Comparison of ENCODE assay signal across 16 cellular contexts in the genomic region with DNA sequence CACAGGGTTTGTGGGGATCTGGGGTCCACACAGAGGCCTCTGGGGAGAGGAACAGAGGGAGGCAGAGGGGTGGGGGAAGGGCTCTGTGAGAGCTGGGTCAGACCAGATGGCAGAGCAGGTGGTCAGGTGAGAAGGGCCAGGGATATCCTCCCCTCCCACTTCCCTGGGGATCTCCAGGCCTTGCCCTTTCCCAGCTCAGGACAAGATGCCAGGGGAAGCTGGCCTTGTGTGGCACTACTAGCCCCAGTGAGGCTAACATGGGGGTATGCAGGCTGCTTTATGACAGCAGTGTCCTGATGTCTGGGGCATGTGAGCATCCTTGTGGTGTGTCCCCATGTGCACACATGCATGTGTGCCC. TPM values are rescaled to one million over a fixed set of nuclear protein-coding genes. Genes with fewer than 3 reads are reported as not detected.
DNase-seq lines count a peak whose midpoint lies in the region; ATAC-seq lines count a peak whose summit lies in the region.
"Had no signal": no experiment of that assay in that cellular context is flagged by ENCODE, and none has a peak within 500 bp of the region (broad histone marks: within the 10 kb centered on the region; RNA-seq: fewer than 3 reads in every experiment).

No MANE protein-coding gene starts in this region.

- H3K9me3 Mint-ChIP-seq in T-helper 1 cell treated with Interleukin-12 subunit alpha and Interleukin-12 subunit beta and Interleukin-4 antibody, amounts not matched to agents 30 μg/mL and 1 μg/mL, for 36 hours: peaks cover 5% of the 10 kb centered on the region
- peaks cover 3% of the 10 kb centered on the region for H3K9me3 Mint-ChIP-seq in activated naive CD8-positive, alpha-beta T cell treated with anti-CD3 and anti-CD28 coated beads, Interleukin-2, amount 10 ng/mL, durations not matched to agents 7 days and 5 days
- H3K9me3 Mint-ChIP-seq in naive thymus-derived CD4-positive, alpha-beta T cell: peaks cover 0 to 5% (median 0%) of the 10 kb centered on the region in 11 donors
- H3K9me3 Mint-ChIP-seq: activated B cell treated with CpG ODN at 0.5 μM for 24 hours had no signal

- H3K9me3 ChIP-seq in naive thymus-derived CD4-positive, alpha-beta T cell (ENCODE audit: control insufficient read depth in 2 of 3, low read length in 3 of 3): no peaks in the 10 kb centered on the region
- H3K9me3 ChIP-seq: A549 had no signal

- CTCF ChIA-PET in naive thymus-derived CD4-positive, alpha-beta T cell (lab: Charles Lee): no interaction called here

- no peaks in the 10 kb centered on the region for H3K36me3 Mint-ChIP-seq in T-helper 1 cell treated with Interleukin-12 subunit alpha and Interleukin-12 subunit beta and Interleukin-4 antibody, amounts not matched to agents 30 μg/mL and 1 μg/mL, for 36 hours (ENCODE audit: low read depth)
- peaks cover 5% of the 10 kb centered on the region for H3K36me3 Mint-ChIP-seq in activated naive CD8-positive, alpha-beta T cell treated with anti-CD3 and anti-CD28 coated beads, Interleukin-2, amount 10 ng/mL, durations not matched to agents 7 days and 5 days
- peaks cover 0 to 7% (median 0%) of the 10 kb centered on the region in 5 donors for H3K36me3 Mint-ChIP-seq in naive thymus-derived CD4-positive, alpha-beta T cell

- peak overlapping the region; percentile 26 for H3K27ac ChIP-seq in naive thymus-derived CD4-positive, alpha-beta T cell (ENCODE audit: low read depth, low read length)
- H3K27ac ChIP-seq: A549, SK-N-MC had no signal

- peaks cover 7% of the 10 kb centered on the region for H3K4me1 Mint-ChIP-seq in T-helper 1 cell treated with Interleukin-12 subunit alpha and Interleukin-12 subunit beta and Interleukin-4 antibody, amounts not matched to agents 30 μg/mL and 1 μg/mL, for 36 hours (ENCODE audit: low read depth)
- H3K4me1 Mint-ChIP-seq in activated naive CD8-positive, alpha-beta T cell treated with anti-CD3 and anti-CD28 coated beads, Interleukin-2, amount 10 ng/mL, durations not matched to agents 7 days and 5 days: peaks cover 12% of the 10 kb centered on the region
- H3K4me1 Mint-ChIP-seq in naive thymus-derived CD4-positive, alpha-beta T cell: peaks cover 10 to 23% (median 21%) of the 10 kb centered on the region in 7 donors

- peak overlapping the region; percentile 55 for H3K27ac Mint-ChIP-seq in T-helper 1 cell treated with Interleukin-12 subunit alpha and Interleukin-12 subunit beta and Interleukin-4 antibody, amounts not matched to agents 30 μg/mL and 1 μg/mL, for 36 hours
- peak overlapping the region; percentile 80 for H3K27ac Mint-ChIP-seq in activated naive CD8-positive, alpha-beta T cell treated with anti-CD3 and anti-CD28 coated beads, Interleukin-2, amount 10 ng/mL, durations not matched to agents 7 days and 5 days
- H3K27ac Mint-ChIP-seq in naive thymus-derived CD4-positive, alpha-beta T cell: peak overlapping the region; percentile 71 to 89 (median 80)
- H3K27ac Mint-ChIP-seq: activated B cell treated with CpG ODN at 0.5 μM for 24 hours had no signal

- ATAC-seq in activated naive CD8-positive, alpha-beta T cell treated with anti-CD3 and anti-CD28 coated beads, Interleukin-2, amount 10 ng/mL, durations not matched to agents 7 days and 5 days (ENCODE audit: low read depth): peak; percentile 26
- no peak for ATAC-seq in naive thymus-derived CD4-positive, alpha-beta T cell
- ATAC-seq in GM18517 (IDR thresholded peaks at IDR 0.05; ENCODE audit: unreplicated experiment) (no peak), GM19467 (IDR thresholded peaks at IDR 0.05; ENCODE audit: unreplicated experiment) (no peak)
- ATAC-seq: A549, left cardiac atrium, PC-3 had no signal

- POLR2A ChIA-PET in activated naive CD8-positive, alpha-beta T cell treated with anti-CD3 and anti-CD28 coated beads, Interleukin-2, amount 10 ng/mL, durations not matched to agents 7 days and 5 days (lab: Charles Lee): no interaction called here
- POLR2A ChIA-PET in naive thymus-derived CD4-positive, alpha-beta T cell (lab: Charles Lee): no interaction called here

- DNase-seq in T-helper 1 cell (no peak), DMS 273 treated with DMSO at 0.1 percent for 48 hours (lab: John Stamatoyannopoulos, UW) (peak; percentile 15)
- DNase-seq in activated naive CD8-positive, alpha-beta T cell treated with anti-CD3 and anti-CD28 coated beads, Interleukin-2, amount 10 ng/mL, durations not matched to agents 7 days and 5 days: peak; percentile 36
- DNase-seq in naive thymus-derived CD4-positive, alpha-beta T cell: peak in 3 of 9 donors; percentile 1 to 8 (median 7)
- DNase-seq in central memory CD4-positive, alpha-beta T cell: no peak
- DNase-seq: activated B cell treated with CpG ODN at 0.5 μM for 24 hours; hippocampal formation; left cardiac atrium; NCI-H146; PC-3; stimulated activated CD4-positive, alpha-beta T cell treated with anti-CD3 and anti-CD28 coated beads, Interleukin-15, amount 100 ng/mL, for 24 hours had no signal

- H3K4me3 ChIP-seq in naive thymus-derived CD4-positive, alpha-beta T cell (ENCODE audit: low read length): no peak overlapping the region
- H3K4me3 ChIP-seq: A549, SK-N-MC had no signal

- H3K27me3 Mint-ChIP-seq in T-helper 1 cell treated with Interleukin-12 subunit alpha and Interleukin-12 subunit beta and Interleukin-4 antibody, amounts not matched to agents 30 μg/mL and 1 μg/mL, for 36 hours (ENCODE audit: low read depth): no peaks in the 10 kb centered on the region
- peaks cover 8% of the 10 kb centered on the region for H3K27me3 Mint-ChIP-seq in activated naive CD8-positive, alpha-beta T cell treated with anti-CD3 and anti-CD28 coated beads, Interleukin-2, amount 10 ng/mL, durations not matched to agents 7 days and 5 days
- H3K27me3 Mint-ChIP-seq in naive thymus-derived CD4-positive, alpha-beta T cell: no peaks in the 10 kb centered on the region

- peaks cover 0 to 16% of the 10 kb centered on the region in 2 donors for H3K4me1 ChIP-seq in naive thymus-derived CD4-positive, alpha-beta T cell (ENCODE audit: control insufficient read depth in 2 of 2, insufficient read depth in 2 of 2, low read length in 2 of 2)
- H3K4me1 ChIP-seq: A549 had no signal

- no peaks in the 10 kb centered on the region for H3K27me3 ChIP-seq in naive thymus-derived CD4-positive, alpha-beta T cell (ENCODE audit: control insufficient read depth in 2 of 2, insufficient read depth in 2 of 2, low read length in 2 of 2)

- intact Hi-C loops in naive thymus-derived CD4-positive, alpha-beta T cell (cut with micrococcal nuclease): no loop called here

- H3K4me3 Mint-ChIP-seq in T-helper 1 cell treated with Interleukin-12 subunit alpha and Interleukin-12 subunit beta and Interleukin-4 antibody, amounts not matched to agents 30 μg/mL and 1 μg/mL, for 36 hours: no peak overlapping the region
- no peak overlapping the region for H3K4me3 Mint-ChIP-seq in activated naive CD8-positive, alpha-beta T cell treated with anti-CD3 and anti-CD28 coated beads, Interleukin-2, amount 10 ng/mL, durations not matched to agents 7 days and 5 days
- peak overlapping the region in 8 of 10 donors; percentile 6 to 72 (median 37) for H3K4me3 Mint-ChIP-seq in naive thymus-derived CD4-positive, alpha-beta T cell
- H3K4me3 Mint-ChIP-seq: activated B cell treated with CpG ODN at 0.5 μM for 24 hours had no signal

- no peaks in the 10 kb centered on the region for H3K36me3 ChIP-seq in naive thymus-derived CD4-positive, alpha-beta T cell (ENCODE audit: control insufficient read depth in 2 of 3, insufficient read depth in 3 of 3, low read length in 3 of 3)

RNA-seq across cellular contexts. Expression of a gene that starts 51.4 kb away (rescaled TPM):
- not detected for total RNA-seq in activated naive CD8-positive, alpha-beta T cell treated with anti-CD3 and anti-CD28 coated beads, Interleukin-2, amount 10 ng/mL, durations not matched to agents 7 days and 5 days
- total RNA-seq in naive thymus-derived CD4-positive, alpha-beta T cell: under 1 TPM in 2 of 5 experiments, not detected in 3; 0.20 to 0.32 TPM
- polyA plus RNA-seq in naive thymus-derived CD4-positive, alpha-beta T cell: not detected

Comparison
In these comparisons a context has a peak if more than half of its experiments do, and no peak if none do; other contexts are left out.
1. H3K4me3 Mint-ChIP-seq: peak in naive thymus-derived CD4-positive, alpha-beta T cell (8 of 10); none in T-helper 1 cell treated with Interleukin-12 subunit alpha and Interleukin-12 subunit beta and Interleukin-4 antibody, amounts not matched to agents 30 μg/mL and 1 μg/mL, for 36 hours (single experiment) and activated naive CD8-positive, alpha-beta T cell treated with anti-CD3 and anti-CD28 coated beads, Interleukin-2, amount 10 ng/mL, durations not matched to agents 7 days and 5 days (single experiment).
2. DNase-seq: peak in DMS 273 treated with DMSO at 0.1 percent for 48 hours (single experiment) and activated naive CD8-positive, alpha-beta T cell treated with anti-CD3 and anti-CD28 coated beads, Interleukin-2, amount 10 ng/mL, durations not matched to agents 7 days and 5 days (single experiment); none in T-helper 1 cell (0 of 5) and central memory CD4-positive, alpha-beta T cell (single experiment).
3. Peak in every context shown above with its lines, with median percentiles within 50 percentile points of each other: H3K27ac Mint-ChIP-seq.